1 cellular context compared by ENCODE assay signal in genomic region chr10:6958254-6958653, GRCh38.
TF ChIP-seq lines count a peak whose summit lies in the region.

No MANE protein-coding gene starts in this region.

TF ChIP-seq in WTC11, 78 proteins besides CTCF, POLR2A, EP300 and RAD21 (continued from another document):
- TF ChIP-seq IRF1 (CRISPR knock-in tag; IDR thresholded peaks at IDR 0.05): no peak
- no peak for TF ChIP-seq KAT7 (CRISPR knock-in tag; IDR thresholded peaks at IDR 0.05; ENCODE audit: borderline replicate concordance)
- TF ChIP-seq TP53 (CRISPR knock-in tag; IDR thresholded peaks at IDR 0.05): no peak
- no peak for TF ChIP-seq FOXJ3 (CRISPR knock-in tag; IDR thresholded peaks at IDR 0.05; ENCODE audit: borderline replicate concordance)
